9 cellular contexts compared by ENCODE assay signal in genomic region chr6:157879873-157880254, GRCh38. TPM values are rescaled to one million over a fixed set of nuclear protein-coding genes. Genes with fewer than 3 reads are reported as not detected.
DNase-seq lines count a peak whose midpoint lies in the region; ATAC-seq lines count a peak whose summit lies in the region.
"Had no signal": no experiment of that assay in that cellular context is flagged by ENCODE, and none has a peak within 500 bp of the region (broad histone marks: within the 10 kb centered on the region; RNA-seq: fewer than 3 reads in every experiment).

No MANE protein-coding gene starts in this region.

- no peaks in the 10 kb centered on the region for H3K27me3 Mint-ChIP-seq in activated T-cell treated with anti-CD3 and anti-CD28 coated beads, Interleukin-2, amount 50 U/mL, for 72 hours (ENCODE audit: low read depth)
- H3K27me3 Mint-ChIP-seq in activated T-cell treated with anti-CD3 and anti-CD28 coated beads, Interleukin-2, amount 50 U/mL, for 4 hours (ENCODE audit: low read depth), result no peaks in the 10 kb centered on the region
- H3K27me3 Mint-ChIP-seq in T-helper 17 cell, result no peaks in the 10 kb centered on the region
- H3K27me3 Mint-ChIP-seq: B cell had no signal

- peaks cover 21 to 52% of the 10 kb centered on the region in 2 donors for H3K36me3 Mint-ChIP-seq in activated T-cell treated with anti-CD3 and anti-CD28 coated beads, Interleukin-2, amount 50 U/mL, for 72 hours (ENCODE audit: insufficient read depth in 2 of 2)
- peaks cover 64% of the 10 kb centered on the region for H3K36me3 Mint-ChIP-seq in activated T-cell treated with anti-CD3 and anti-CD28 coated beads, Interleukin-2, amount 50 U/mL, for 4 hours (ENCODE audit: insufficient read depth)
- peaks cover 15% of the 10 kb centered on the region for H3K36me3 Mint-ChIP-seq in T-helper 17 cell (ENCODE audit: low read depth)
- peaks cover 100% of the 10 kb centered on the region for H3K36me3 Mint-ChIP-seq in stimulated activated effector memory CD8-positive, alpha-beta T cell treated with anti-CD3 and anti-CD28 coated beads, Interleukin-12 subunit alpha, Interleukin-12 subunit beta, amount 100 ng/mL, for 72 hours

- H3K9me3 ChIP-seq in T-helper 17 cell (ENCODE audit: control insufficient read depth, low read length, poor library complexity, severe bottlenecking), result no peaks in the 10 kb centered on the region

- no peak overlapping the region for H3K27ac Mint-ChIP-seq in activated T-cell treated with anti-CD3 and anti-CD28 coated beads, Interleukin-2, amount 50 U/mL, for 72 hours
- H3K27ac Mint-ChIP-seq in T-helper 17 cell, result peak overlapping the region; percentile 65
- H3K27ac Mint-ChIP-seq in stimulated activated effector memory CD8-positive, alpha-beta T cell treated with anti-CD3 and anti-CD28 coated beads, Interleukin-12 subunit alpha, Interleukin-12 subunit beta, amount 100 ng/mL, for 72 hours, result peak overlapping the region; percentile 0
- H3K27ac Mint-ChIP-seq: B cell had no signal

- peaks cover 0 to 3% of the 10 kb centered on the region in 2 donors for H3K9me3 Mint-ChIP-seq in activated T-cell treated with anti-CD3 and anti-CD28 coated beads, Interleukin-2, amount 50 U/mL, for 72 hours
- H3K9me3 Mint-ChIP-seq in activated T-cell treated with anti-CD3 and anti-CD28 coated beads, Interleukin-2, amount 50 U/mL, for 4 hours, result no peaks in the 10 kb centered on the region
- no peaks in the 10 kb centered on the region for H3K9me3 Mint-ChIP-seq in stimulated activated effector memory CD8-positive, alpha-beta T cell treated with anti-CD3 and anti-CD28 coated beads, Interleukin-12 subunit alpha, Interleukin-12 subunit beta, amount 100 ng/mL, for 72 hours

- H3K4me1 Mint-ChIP-seq in activated T-cell treated with anti-CD3 and anti-CD28 coated beads, Interleukin-2, amount 50 U/mL, for 72 hours (ENCODE audit: low read depth), result peaks cover 83% of the 10 kb centered on the region
- peaks cover 70% of the 10 kb centered on the region for H3K4me1 Mint-ChIP-seq in activated T-cell treated with anti-CD3 and anti-CD28 coated beads, Interleukin-2, amount 50 U/mL, for 4 hours (ENCODE audit: low read depth)
- H3K4me1 Mint-ChIP-seq in T-helper 17 cell, result peaks cover 32% of the 10 kb centered on the region
- H3K4me1 Mint-ChIP-seq in stimulated activated effector memory CD8-positive, alpha-beta T cell treated with anti-CD3 and anti-CD28 coated beads, Interleukin-12 subunit alpha, Interleukin-12 subunit beta, amount 100 ng/mL, for 72 hours, result peaks cover 52% of the 10 kb centered on the region

- DNase-seq in activated T-cell treated with anti-CD3 and anti-CD28 coated beads, Interleukin-2, amount 50 U/mL, for 72 hours, result no peak
- no peak for DNase-seq in activated T-cell treated with anti-CD3 and anti-CD28 coated beads, Interleukin-2, amount 50 U/mL, for 4 hours
- no peak for DNase-seq in T-helper 17 cell
- no peak for DNase-seq in stimulated activated effector memory CD8-positive, alpha-beta T cell treated with anti-CD3 and anti-CD28 coated beads, Interleukin-12 subunit alpha, Interleukin-12 subunit beta, amount 100 ng/mL, for 72 hours (ENCODE audit: low spot score in 2 of 2)
- DNase-seq in SW480 (ENCODE audit: low spot score), result no peak
- DNase-seq in epidermal melanocyte (ENCODE audit: insufficient read length, low spot score), result no peak
- no peak for DNase-seq in OCI-M2 (lab: John Stamatoyannopoulos, UW; ENCODE audit: unreplicated experiment)

- peak; percentile 19 to 22 for ATAC-seq in activated T-cell treated with anti-CD3 and anti-CD28 coated beads, Interleukin-2, amount 50 U/mL, for 72 hours (replicated peaks in 1 of 2)
- ATAC-seq in activated T-cell treated with anti-CD3 and anti-CD28 coated beads, Interleukin-2, amount 50 U/mL, for 4 hours, result no peak
- ATAC-seq in HG02938 (IDR thresholded peaks at IDR 0.05; ENCODE audit: unreplicated experiment) (peak; percentile 48), T-helper 17 cell (no peak)
- ATAC-seq in stimulated activated effector memory CD8-positive, alpha-beta T cell treated with anti-CD3 and anti-CD28 coated beads, Interleukin-12 subunit alpha, Interleukin-12 subunit beta, amount 100 ng/mL, for 72 hours, result peak; percentile 29

- peak overlapping the region; percentile 2 to 25 for H3K4me3 Mint-ChIP-seq in activated T-cell treated with anti-CD3 and anti-CD28 coated beads, Interleukin-2, amount 50 U/mL, for 72 hours
- no peak overlapping the region for H3K4me3 Mint-ChIP-seq in activated T-cell treated with anti-CD3 and anti-CD28 coated beads, Interleukin-2, amount 50 U/mL, for 4 hours
- no peak overlapping the region for H3K4me3 Mint-ChIP-seq in T-helper 17 cell
- no peak overlapping the region for H3K4me3 Mint-ChIP-seq in stimulated activated effector memory CD8-positive, alpha-beta T cell treated with anti-CD3 and anti-CD28 coated beads, Interleukin-12 subunit alpha, Interleukin-12 subunit beta, amount 100 ng/mL, for 72 hours
- H3K4me3 Mint-ChIP-seq: B cell had no signal

RNA-seq across cellular contexts. Expression of gene SNX9, which starts 56.8 kb away (rescaled TPM):
- total RNA-seq in activated T-cell treated with anti-CD3 and anti-CD28 coated beads, Interleukin-2, amount 50 U/mL, for 72 hours, result 10 to 100 TPM; 83.5 to 94.6 TPM
- total RNA-seq in activated T-cell treated with anti-CD3 and anti-CD28 coated beads, Interleukin-2, amount 50 U/mL, for 4 hours, result 10 to 100 TPM; 39.0 to 52.5 (median 42.8) TPM
- total RNA-seq in T-helper 17 cell, result 10 to 100 TPM; 21.2 to 38.9 TPM

Comparison
In these comparisons a context has a peak if more than half of its experiments do, and no peak if none do; other contexts are left out.
1. ATAC-seq: peak in activated T-cell treated with anti-CD3 and anti-CD28 coated beads, Interleukin-2, amount 50 U/mL, for 72 hours (2 of 2), HG02938 (single experiment) and stimulated activated effector memory CD8-positive, alpha-beta T cell treated with anti-CD3 and anti-CD28 coated beads, Interleukin-12 subunit alpha, Interleukin-12 subunit beta, amount 100 ng/mL, for 72 hours (single experiment); none in activated T-cell treated with anti-CD3 and anti-CD28 coated beads, Interleukin-2, amount 50 U/mL, for 4 hours (0 of 2) and T-helper 17 cell (single experiment).
2. H3K4me3 Mint-ChIP-seq: peak in activated T-cell treated with anti-CD3 and anti-CD28 coated beads, Interleukin-2, amount 50 U/mL, for 72 hours (2 of 2); none in activated T-cell treated with anti-CD3 and anti-CD28 coated beads, Interleukin-2, amount 50 U/mL, for 4 hours (single experiment), T-helper 17 cell (single experiment) and stimulated activated effector memory CD8-positive, alpha-beta T cell treated with anti-CD3 and anti-CD28 coated beads, Interleukin-12 subunit alpha, Interleukin-12 subunit beta, amount 100 ng/mL, for 72 hours (single experiment).